Comparison of ENCODE assay signal across 1 cellular context in the genomic region with DNA sequence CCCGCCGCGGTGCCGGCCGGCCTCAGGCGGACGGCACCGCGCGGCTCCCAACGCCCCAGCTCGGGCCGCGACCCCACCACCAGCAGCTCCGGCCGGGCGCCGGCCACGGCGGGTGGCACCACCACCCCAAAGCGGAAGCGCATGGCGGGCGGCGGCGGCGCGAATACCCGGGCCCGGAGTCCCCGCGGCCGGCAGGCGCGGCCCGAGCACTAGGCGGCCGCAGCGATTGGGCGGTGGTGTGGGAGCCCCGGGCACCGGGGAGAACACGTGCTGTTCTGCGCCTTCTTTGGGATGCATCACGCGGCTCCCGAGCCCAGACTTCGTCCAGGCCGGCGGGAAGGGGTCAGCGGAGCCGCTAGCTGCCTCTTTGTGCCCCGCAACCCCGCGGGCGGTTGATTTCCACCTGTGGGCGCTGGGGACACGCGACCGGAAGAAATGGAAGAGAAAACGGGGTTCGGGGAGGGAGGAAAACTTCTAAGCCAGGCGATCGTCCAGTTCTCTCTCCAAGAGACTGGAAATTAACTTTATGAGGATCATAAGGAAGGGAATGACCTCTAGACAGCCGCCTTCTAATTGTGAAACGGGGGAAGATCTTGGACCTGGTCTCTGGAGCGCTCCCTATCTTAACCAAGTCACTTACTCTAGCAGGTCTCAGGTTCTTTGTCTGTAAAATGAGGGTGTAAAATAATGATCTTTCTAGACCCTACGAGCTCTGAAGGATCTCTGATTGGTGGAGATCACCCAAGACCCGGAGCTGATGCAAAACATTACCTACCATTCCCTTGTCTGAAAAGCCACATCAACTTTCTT.
TF ChIP-seq lines count a peak whose summit lies in the region.

A gene (minus strand): TSS at position 165 of the 810 bp plus-strand sequence. CDS start 22 bp downstream, at position 143.

TF ChIP-seq in GM12878, 131 proteins besides CTCF, POLR2A, EP300 and RAD21 (continued from another document and continues in another):
- TF ChIP-seq, protein P1, sequence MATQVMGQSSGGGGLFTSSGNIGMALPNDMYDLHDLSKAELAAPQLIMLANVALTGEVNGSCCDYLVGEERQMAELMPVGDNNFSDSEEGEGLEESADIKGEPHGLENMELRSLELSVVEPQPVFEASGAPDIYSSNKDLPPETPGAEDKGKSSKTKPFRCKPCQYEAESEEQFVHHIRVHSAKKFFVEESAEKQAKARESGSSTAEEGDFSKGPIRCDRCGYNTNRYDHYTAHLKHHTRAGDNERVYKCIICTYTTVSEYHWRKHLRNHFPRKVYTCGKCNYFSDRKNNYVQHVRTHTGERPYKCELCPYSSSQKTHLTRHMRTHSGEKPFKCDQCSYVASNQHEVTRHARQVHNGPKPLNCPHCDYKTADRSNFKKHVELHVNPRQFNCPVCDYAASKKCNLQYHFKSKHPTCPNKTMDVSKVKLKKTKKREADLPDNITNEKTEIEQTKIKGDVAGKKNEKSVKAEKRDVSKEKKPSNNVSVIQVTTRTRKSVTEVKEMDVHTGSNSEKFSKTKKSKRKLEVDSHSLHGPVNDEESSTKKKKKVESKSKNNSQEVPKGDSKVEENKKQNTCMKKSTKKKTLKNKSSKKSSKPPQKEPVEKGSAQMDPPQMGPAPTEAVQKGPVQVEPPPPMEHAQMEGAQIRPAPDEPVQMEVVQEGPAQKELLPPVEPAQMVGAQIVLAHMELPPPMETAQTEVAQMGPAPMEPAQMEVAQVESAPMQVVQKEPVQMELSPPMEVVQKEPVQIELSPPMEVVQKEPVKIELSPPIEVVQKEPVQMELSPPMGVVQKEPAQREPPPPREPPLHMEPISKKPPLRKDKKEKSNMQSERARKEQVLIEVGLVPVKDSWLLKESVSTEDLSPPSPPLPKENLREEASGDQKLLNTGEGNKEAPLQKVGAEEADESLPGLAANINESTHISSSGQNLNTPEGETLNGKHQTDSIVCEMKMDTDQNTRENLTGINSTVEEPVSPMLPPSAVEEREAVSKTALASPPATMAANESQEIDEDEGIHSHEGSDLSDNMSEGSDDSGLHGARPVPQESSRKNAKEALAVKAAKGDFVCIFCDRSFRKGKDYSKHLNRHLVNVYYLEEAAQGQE (IDR thresholded peaks at IDR 0.05; ENCODE audit: low read depth, low read length) = no peak
- TF ChIP-seq SIN3A (IDR thresholded peaks at IDR 0.05; ENCODE audit: low read depth, low read length) (no peak), ASH2L (IDR thresholded peaks at IDR 0.05; ENCODE audit: borderline replicate concordance, low read depth) (no peak; the same call in 1 of the 2 replicates), TBL1XR1 (IDR thresholded peaks at IDR 0.05; ENCODE audit: low read depth, low read length) (peak; percentile 28; the same call in 1 of the 2 replicates), HDGF (IDR thresholded peaks at IDR 0.05) (no peak), EED (IDR thresholded peaks at IDR 0.05; ENCODE audit: low read depth) (peak; percentile 63), MTA3 (IDR thresholded peaks at IDR 0.05; ENCODE audit: borderline replicate concordance, low read length) (0 out of 2 replicates have a peak, but pooled peaks have one; percentile 43), HCFC1 (IDR thresholded peaks at IDR 0.05; ENCODE audit: low read length) (no peak), MEF2B (IDR thresholded peaks at IDR 0.05; ENCODE audit: partially characterized antibody, poor library complexity, severe bottlenecking) (peak; percentile 11), BMI1 (IDR thresholded peaks at IDR 0.05; ENCODE audit: borderline replicate concordance) (no peak), MXI1 (IDR thresholded peaks at IDR 0.05; ENCODE audit: low read depth, low read length) (peak; percentile 66), SUZ12 (IDR thresholded peaks at IDR 0.05; ENCODE audit: unreplicated experiment) (no peak), POLR2AphosphoS5 (IDR thresholded peaks at IDR 0.05; ENCODE audit: low read length) (peak; percentile 95), YY1 (IDR thresholded peaks at IDR 0.05; ENCODE audit: low read depth, low read length) (peak; percentile 65; the same call in 1 of the 2 replicates), SREBF2 (IDR thresholded peaks at IDR 0.05; ENCODE audit: low read length) (no peak), SMAD1 (IDR thresholded peaks at IDR 0.05; ENCODE audit: low read depth, partially characterized antibody) (no peak), LARP7 (IDR thresholded peaks at IDR 0.05) (peak; percentile 60), JUNB (IDR thresholded peaks at IDR 0.05) (peak; percentile 61), TARDBP (IDR thresholded peaks at IDR 0.05; ENCODE audit: borderline replicate concordance) (no peak), SREBF1 (IDR thresholded peaks at IDR 0.05; ENCODE audit: low read length) (no peak), CBFB (IDR thresholded peaks at IDR 0.05; ENCODE audit: low read depth) (no peak), IKZF1 (conservative IDR thresholded peaks at IDR 0.05) (peak; percentile 81), SMC3 (IDR thresholded peaks at IDR 0.05; ENCODE audit: borderline replicate concordance, low read length) (peak; percentile 11; the same call in 1 of the 2 replicates), ZNF274 (IDR thresholded peaks at IDR 0.05; ENCODE audit: insufficient read depth, insufficient read length) (no peak), NR2C1 (IDR thresholded peaks at IDR 0.05) (peak; percentile 26), SRF (IDR thresholded peaks at IDR 0.05; ENCODE audit: low read depth in 2 of 2, low read length in 2 of 2) (no peak), CREB1 (IDR thresholded peaks at IDR 0.05; ENCODE audit: low read depth) (peak; percentile 60; the same call in 1 of the 2 replicates), POLR2AphosphoS2 (IDR thresholded peaks at IDR 0.05; ENCODE audit: low read depth, low read length) (no peak; the same call in 1 of the 2 replicates), ZBED1 (IDR thresholded peaks at IDR 0.05; ENCODE audit: borderline replicate concordance) (peak; percentile 36; the same call in 1 of the 2 replicates), FOS (IDR thresholded peaks at IDR 0.05; ENCODE audit: borderline replicate concordance, extremely low read depth, insufficient read length) (no peak), MEF2A (IDR thresholded peaks at IDR 0.05; ENCODE audit: insufficient read depth, low read depth, low read length) (0 out of 2 replicates have a peak, but pooled peaks have one; percentile 50), ZNF622 (IDR thresholded peaks at IDR 0.05) (no peak), NFIC (IDR thresholded peaks at IDR 0.05; ENCODE audit: low read depth, low read length) (peak; percentile 68; the same call in 1 of the 2 replicates), JUND (IDR thresholded peaks at IDR 0.05; ENCODE audit: low read depth, low read length) (no peak), SP1 (IDR thresholded peaks at IDR 0.05; ENCODE audit: low read depth, low read length) (no peak), STAT1 (conservative IDR thresholded peaks at IDR 0.05) (no peak), TCF12 (IDR thresholded peaks at IDR 0.05; ENCODE audit: low read depth, low read length) (no peak), CBX5 (IDR thresholded peaks at IDR 0.05; ENCODE audit: low read depth) (no peak; the same call in 1 of the 2 replicates)
- TF ChIP-seq, protein P2, sequence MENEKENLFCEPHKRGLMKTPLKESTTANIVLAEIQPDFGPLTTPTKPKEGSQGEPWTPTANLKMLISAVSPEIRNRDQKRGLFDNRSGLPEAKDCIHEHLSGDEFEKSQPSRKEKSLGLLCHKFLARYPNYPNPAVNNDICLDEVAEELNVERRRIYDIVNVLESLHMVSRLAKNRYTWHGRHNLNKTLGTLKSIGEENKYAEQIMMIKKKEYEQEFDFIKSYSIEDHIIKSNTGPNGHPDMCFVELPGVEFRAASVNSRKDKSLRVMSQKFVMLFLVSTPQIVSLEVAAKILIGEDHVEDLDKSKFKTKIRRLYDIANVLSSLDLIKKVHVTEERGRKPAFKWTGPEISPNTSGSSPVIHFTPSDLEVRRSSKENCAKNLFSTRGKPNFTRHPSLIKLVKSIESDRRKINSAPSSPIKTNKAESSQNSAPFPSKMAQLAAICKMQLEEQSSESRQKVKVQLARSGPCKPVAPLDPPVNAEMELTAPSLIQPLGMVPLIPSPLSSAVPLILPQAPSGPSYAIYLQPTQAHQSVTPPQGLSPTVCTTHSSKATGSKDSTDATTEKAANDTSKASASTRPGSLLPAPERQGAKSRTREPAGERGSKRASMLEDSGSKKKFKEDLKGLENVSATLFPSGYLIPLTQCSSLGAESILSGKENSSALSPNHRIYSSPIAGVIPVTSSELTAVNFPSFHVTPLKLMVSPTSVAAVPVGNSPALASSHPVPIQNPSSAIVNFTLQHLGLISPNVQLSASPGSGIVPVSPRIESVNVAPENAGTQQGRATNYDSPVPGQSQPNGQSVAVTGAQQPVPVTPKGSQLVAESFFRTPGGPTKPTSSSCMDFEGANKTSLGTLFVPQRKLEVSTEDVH (IDR thresholded peaks at IDR 0.05; ENCODE audit: low read depth, partially characterized antibody) = no peak
- TF ChIP-seq, protein P3, sequence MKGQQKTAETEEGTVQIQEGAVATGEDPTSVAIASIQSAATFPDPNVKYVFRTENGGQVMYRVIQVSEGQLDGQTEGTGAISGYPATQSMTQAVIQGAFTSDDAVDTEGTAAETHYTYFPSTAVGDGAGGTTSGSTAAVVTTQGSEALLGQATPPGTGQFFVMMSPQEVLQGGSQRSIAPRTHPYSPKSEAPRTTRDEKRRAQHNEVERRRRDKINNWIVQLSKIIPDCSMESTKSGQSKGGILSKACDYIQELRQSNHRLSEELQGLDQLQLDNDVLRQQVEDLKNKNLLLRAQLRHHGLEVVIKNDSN (IDR thresholded peaks at IDR 0.05; ENCODE audit: borderline replicate concordance, extremely low read length, insufficient read depth, low read depth, low read length) = peak; percentile 46
- TF ChIP-seq, protein P4, sequence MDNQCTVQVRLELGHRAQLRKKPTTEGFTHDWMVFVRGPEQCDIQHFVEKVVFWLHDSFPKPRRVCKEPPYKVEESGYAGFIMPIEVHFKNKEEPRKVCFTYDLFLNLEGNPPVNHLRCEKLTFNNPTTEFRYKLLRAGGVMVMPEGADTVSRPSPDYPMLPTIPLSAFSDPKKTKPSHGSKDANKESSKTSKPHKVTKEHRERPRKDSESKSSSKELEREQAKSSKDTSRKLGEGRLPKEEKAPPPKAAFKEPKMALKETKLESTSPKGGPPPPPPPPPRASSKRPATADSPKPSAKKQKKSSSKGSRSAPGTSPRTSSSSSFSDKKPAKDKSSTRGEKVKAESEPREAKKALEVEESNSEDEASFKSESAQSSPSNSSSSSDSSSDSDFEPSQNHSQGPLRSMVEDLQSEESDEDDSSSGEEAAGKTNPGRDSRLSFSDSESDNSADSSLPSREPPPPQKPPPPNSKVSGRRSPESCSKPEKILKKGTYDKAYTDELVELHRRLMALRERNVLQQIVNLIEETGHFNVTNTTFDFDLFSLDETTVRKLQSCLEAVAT (IDR thresholded peaks at IDR 0.05) = peak; percentile 17; the same call in 1 of the 2 replicates
- TF ChIP-seq, protein P5, sequence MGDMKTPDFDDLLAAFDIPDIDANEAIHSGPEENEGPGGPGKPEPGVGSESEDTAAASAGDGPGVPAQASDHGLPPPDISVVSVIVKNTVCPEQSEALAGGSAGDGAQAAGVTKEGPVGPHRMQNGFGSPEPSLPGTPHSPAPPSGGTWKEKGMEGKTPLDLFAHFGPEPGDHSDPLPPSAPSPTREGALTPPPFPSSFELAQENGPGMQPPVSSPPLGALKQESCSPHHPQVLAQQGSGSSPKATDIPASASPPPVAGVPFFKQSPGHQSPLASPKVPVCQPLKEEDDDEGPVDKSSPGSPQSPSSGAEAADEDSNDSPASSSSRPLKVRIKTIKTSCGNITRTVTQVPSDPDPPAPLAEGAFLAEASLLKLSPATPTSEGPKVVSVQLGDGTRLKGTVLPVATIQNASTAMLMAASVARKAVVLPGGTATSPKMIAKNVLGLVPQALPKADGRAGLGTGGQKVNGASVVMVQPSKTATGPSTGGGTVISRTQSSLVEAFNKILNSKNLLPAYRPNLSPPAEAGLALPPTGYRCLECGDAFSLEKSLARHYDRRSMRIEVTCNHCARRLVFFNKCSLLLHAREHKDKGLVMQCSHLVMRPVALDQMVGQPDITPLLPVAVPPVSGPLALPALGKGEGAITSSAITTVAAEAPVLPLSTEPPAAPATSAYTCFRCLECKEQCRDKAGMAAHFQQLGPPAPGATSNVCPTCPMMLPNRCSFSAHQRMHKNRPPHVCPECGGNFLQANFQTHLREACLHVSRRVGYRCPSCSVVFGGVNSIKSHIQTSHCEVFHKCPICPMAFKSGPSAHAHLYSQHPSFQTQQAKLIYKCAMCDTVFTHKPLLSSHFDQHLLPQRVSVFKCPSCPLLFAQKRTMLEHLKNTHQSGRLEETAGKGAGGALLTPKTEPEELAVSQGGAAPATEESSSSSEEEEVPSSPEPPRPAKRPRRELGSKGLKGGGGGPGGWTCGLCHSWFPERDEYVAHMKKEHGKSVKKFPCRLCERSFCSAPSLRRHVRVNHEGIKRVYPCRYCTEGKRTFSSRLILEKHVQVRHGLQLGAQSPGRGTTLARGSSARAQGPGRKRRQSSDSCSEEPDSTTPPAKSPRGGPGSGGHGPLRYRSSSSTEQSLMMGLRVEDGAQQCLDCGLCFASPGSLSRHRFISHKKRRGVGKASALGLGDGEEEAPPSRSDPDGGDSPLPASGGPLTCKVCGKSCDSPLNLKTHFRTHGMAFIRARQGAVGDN (IDR thresholded peaks at IDR 0.05) = peak; percentile 37
- TF ChIP-seq, protein P6, sequence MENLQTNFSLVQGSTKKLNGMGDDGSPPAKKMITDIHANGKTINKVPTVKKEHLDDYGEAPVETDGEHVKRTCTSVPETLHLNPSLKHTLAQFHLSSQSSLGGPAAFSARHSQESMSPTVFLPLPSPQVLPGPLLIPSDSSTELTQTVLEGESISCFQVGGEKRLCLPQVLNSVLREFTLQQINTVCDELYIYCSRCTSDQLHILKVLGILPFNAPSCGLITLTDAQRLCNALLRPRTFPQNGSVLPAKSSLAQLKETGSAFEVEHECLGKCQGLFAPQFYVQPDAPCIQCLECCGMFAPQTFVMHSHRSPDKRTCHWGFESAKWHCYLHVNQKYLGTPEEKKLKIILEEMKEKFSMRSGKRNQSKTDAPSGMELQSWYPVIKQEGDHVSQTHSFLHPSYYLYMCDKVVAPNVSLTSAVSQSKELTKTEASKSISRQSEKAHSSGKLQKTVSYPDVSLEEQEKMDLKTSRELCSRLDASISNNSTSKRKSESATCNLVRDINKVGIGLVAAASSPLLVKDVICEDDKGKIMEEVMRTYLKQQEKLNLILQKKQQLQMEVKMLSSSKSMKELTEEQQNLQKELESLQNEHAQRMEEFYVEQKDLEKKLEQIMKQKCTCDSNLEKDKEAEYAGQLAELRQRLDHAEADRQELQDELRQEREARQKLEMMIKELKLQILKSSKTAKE (IDR thresholded peaks at IDR 0.05; ENCODE audit: low read depth, poor library complexity, severe bottlenecking) = no peak
- TF ChIP-seq, protein P7, sequence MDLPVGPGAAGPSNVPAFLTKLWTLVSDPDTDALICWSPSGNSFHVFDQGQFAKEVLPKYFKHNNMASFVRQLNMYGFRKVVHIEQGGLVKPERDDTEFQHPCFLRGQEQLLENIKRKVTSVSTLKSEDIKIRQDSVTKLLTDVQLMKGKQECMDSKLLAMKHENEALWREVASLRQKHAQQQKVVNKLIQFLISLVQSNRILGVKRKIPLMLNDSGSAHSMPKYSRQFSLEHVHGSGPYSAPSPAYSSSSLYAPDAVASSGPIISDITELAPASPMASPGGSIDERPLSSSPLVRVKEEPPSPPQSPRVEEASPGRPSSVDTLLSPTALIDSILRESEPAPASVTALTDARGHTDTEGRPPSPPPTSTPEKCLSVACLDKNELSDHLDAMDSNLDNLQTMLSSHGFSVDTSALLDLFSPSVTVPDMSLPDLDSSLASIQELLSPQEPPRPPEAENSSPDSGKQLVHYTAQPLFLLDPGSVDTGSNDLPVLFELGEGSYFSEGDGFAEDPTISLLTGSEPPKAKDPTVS (IDR thresholded peaks at IDR 0.05; ENCODE audit: low read depth, low read length) = no peak
